In the genomic region with DNA sequence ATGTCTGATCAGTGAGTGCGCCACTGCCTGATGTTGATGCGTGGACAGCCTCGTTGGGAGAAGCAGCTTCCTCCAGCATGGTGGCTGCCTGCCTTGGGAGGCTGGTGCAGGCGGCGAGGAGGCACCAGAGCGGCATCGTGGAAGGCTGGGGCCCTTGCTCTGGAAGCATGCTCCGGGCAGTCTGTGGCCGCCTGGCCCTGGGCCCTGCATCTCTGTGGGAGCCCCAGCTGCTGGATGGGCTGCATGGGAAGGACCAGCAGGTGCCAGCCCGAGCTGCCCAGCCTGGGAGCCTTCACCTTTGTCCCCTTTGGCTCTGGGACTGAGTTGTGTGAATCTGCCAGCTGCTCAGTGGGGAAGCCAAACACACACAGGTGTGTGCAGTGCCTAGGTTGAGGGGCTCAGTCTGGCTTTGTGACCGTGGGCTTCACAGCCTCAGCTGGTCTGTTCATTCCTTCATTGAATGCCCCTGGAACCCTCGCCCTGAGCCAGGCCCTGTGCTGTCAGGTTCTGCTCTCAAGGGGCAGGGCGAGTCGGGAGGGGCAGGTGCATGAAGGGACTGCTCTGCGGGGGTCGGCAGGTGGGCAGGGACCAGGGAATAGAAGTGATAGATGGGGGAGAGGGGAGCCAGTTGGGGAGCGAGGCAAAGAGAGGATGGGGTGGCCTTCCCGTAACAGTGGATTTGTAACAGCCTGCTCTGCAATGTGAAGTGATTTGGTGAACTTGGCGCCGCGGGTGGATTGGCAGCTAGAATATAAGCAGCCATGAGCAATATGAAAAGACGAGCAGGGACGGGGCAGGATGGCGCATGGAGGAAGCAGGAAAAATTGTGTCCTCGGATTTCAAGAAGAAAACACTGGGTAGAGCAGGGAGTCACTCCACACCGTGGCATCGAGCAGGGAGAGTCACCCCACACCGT, we compare ENCODE assay signal across 15 cellular contexts.
"Had no signal": no experiment of that assay in that cellular context is flagged by ENCODE, and none has a peak within 500 bp of the region (broad histone marks: within the 10 kb centered on the region; RNA-seq: fewer than 3 reads in every experiment).

No MANE protein-coding gene starts in this region.

- H3K4me1 ChIP-seq: left lung, stomach, uterus had no signal

- H3K27ac ChIP-seq: dorsolateral prefrontal cortex, left lung, stomach, thoracic aorta, uterus had no signal

- H3K36me3 ChIP-seq: thoracic aorta, uterus had no signal

- H3K4me3 ChIP-seq: dorsolateral prefrontal cortex, left lung, stomach, thoracic aorta, uterus had no signal

- DNase-seq: activated CD4-positive, alpha-beta memory T cell treated with anti-CD3 and anti-CD28 coated beads for 36 hours; activated CD8-positive, alpha-beta memory T cell treated with anti-CD3 and anti-CD28 coated beads, Interleukin-2, amount 50 U/mL, for 4 hours; activated naive CD4-positive, alpha-beta T cell treated with Interleukin-2 at 50 U/mL for 16 hours; activated T-cell treated with anti-CD3 and anti-CD28 coated beads, Interleukin-2, amount 50 U/mL, for 72 hours; naive B cell; occipital lobe; stimulated activated CD4-positive, alpha-beta T cell treated with anti-CD3 and anti-CD28 coated beads, Interleukin-2, amount 100 ng/mL, for 48 hours; stomach; T1000 had no signal

- H3K9me3 Mint-ChIP-seq: activated CD4-positive, alpha-beta memory T cell treated with anti-CD3 and anti-CD28 coated beads for 36 hours; activated T-cell treated with anti-CD3 and anti-CD28 coated beads, Interleukin-2, amount 50 U/mL, for 72 hours; mesothelial cell of epicardium; naive B cell had no signal

- H3K9me3 ChIP-seq: left lung, stomach, thoracic aorta, uterus had no signal

- H3K4me1 Mint-ChIP-seq: mesothelial cell of epicardium had no signal

- H3K27me3 Mint-ChIP-seq: activated CD4-positive, alpha-beta memory T cell treated with anti-CD3 and anti-CD28 coated beads for 36 hours; naive B cell had no signal

- H3K27me3 ChIP-seq: dorsolateral prefrontal cortex, left lung, stomach, uterus had no signal

- H3K27ac Mint-ChIP-seq: activated CD4-positive, alpha-beta memory T cell treated with anti-CD3 and anti-CD28 coated beads for 36 hours; activated T-cell treated with anti-CD3 and anti-CD28 coated beads, Interleukin-2, amount 50 U/mL, for 72 hours; mesothelial cell of epicardium had no signal

- H3K4me3 Mint-ChIP-seq: activated CD4-positive, alpha-beta memory T cell treated with anti-CD3 and anti-CD28 coated beads for 36 hours; activated T-cell treated with anti-CD3 and anti-CD28 coated beads, Interleukin-2, amount 50 U/mL, for 72 hours; mesothelial cell of epicardium had no signal

- ATAC-seq: activated T-cell treated with anti-CD3 and anti-CD28 coated beads, Interleukin-2, amount 50 U/mL, for 72 hours; esophagus mucosa; left lung had no signal
